8 cellular contexts compared by ENCODE assay signal in the genomic region with DNA sequence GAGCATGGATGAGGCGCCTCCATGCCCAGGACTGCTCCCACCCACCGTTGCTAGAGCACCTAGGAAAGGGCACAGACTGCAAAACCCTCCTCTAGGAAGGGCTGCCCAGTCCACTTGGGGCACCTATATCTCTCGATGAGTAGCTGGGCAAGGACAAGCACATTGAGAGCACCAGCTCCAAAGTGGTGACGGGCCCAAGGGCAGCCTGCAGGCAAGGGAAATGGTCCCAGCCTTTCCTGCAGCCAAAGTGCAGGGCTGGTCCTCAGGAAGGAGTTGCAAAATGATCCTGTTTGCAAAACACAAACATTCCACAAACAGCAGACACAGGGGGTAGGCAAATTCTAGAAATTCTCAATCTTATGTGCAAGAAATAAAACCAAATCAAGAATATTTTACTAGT. TPM values are rescaled to one million over a fixed set of nuclear protein-coding genes. Genes with fewer than 3 reads are reported as not detected.
DNase-seq lines count a peak whose midpoint lies in the region; ATAC-seq and TF ChIP-seq lines count a peak whose summit lies in the region.
"Not testable (repeated sequence)": the region's sequence is repeated elsewhere in the genome, so short reads cannot be mapped to it uniquely, and the experiment has no call there.

No MANE protein-coding gene starts in this region.

- peak overlapping the region; percentile 59 for H3K4me2 ChIP-seq in DOHH2 (ENCODE audit: low read length)
- peak overlapping the region; percentile 90 for H3K4me2 ChIP-seq in OCI-LY7 (ENCODE audit: low read length)

- ATAC-seq in Right ventricle myocardium inferior = peak; percentile 62
- ATAC-seq in sciatic nerve = not testable (repeated sequence)

- peaks cover 14% of the 10 kb centered on the region for H3F3A ChIP-seq in DOHH2 (ENCODE audit: control insufficient read depth, insufficient read depth)

- H3K9ac ChIP-seq in liver (ENCODE audit: low read depth in 1 of 2, low read length in 2 of 2) = not testable (repeated sequence)

- H3K4me1 Mint-ChIP-seq in brain = peaks cover 64% of the 10 kb centered on the region

- intact Hi-C loops in OCI-LY7 (cut with micrococcal nuclease; ENCODE audit: unreplicated experiment) (loop anchor here (5.0 kb wide), 1 partner anchor 70 kb away; no protein-coding TSS in a partner anchor), left ventricle myocardium inferior (cut with micrococcal nuclease) (loop anchor here (10.0 kb wide), 1 partner anchor 87 kb away; no protein-coding TSS in a partner anchor)
- intact Hi-C loops in Right ventricle myocardium inferior (cut with DNase I); sciatic nerve (cut with DNase I); thyroid gland (cut with DNase I): not testable (repeated sequence)

- H3K27ac ChIP-seq in DOHH2 (ENCODE audit: low read depth, low read length) (peak overlapping the region; percentile 18; the same call in 1 of the 2 replicates), OCI-LY7 (ENCODE audit: low read depth, low read length, poor library complexity, severe bottlenecking) (peak overlapping the region; percentile 96), left ventricle myocardium inferior (replicated peaks) (peak overlapping the region; percentile 76), thyroid gland (peak overlapping the region in 2 of 3 donors; percentile 47 to 94)
- H3K27ac ChIP-seq in liver (ENCODE audit: low read depth in 1 of 2, low read length in 2 of 2) = not testable (repeated sequence)

- BruUV-seq in OCI-LY7 (replicated peaks; lab: Mats Ljungman, UMichigan) = not testable (repeated sequence)

- not testable (repeated sequence) for H3K9me3 ChIP-seq in DOHH2 (ENCODE audit: control insufficient read depth, insufficient read depth, low read length); OCI-LY7 (ENCODE audit: low read length); left ventricle myocardium inferior (replicated peaks); liver (ENCODE audit: control insufficient read depth in 4 of 4, low read length in 3 of 4); thyroid gland

- H2AFZ ChIP-seq in OCI-LY7 (ENCODE audit: low read length) = not testable (repeated sequence)

- H3K27ac Mint-ChIP-seq in brain = peak overlapping the region in 3 of 5 experiments; percentile 11 to 15 (median 14)

- not testable (repeated sequence) for TF ChIP-seq CTCF in DOHH2 (IDR thresholded peaks at IDR 0.05; ENCODE audit: low read depth, low read length, poor library complexity, severe bottlenecking); OCI-LY7 (conservative IDR thresholded peaks at IDR 0.05; ENCODE audit: low read length); brain (conservative IDR thresholded peaks at IDR 0.05); left ventricle myocardium inferior (IDR thresholded peaks at IDR 0.05; ENCODE audit: borderline replicate concordance); liver (IDR thresholded peaks at IDR 0.05; ENCODE audit: low read depth, low read length, missing input control); thyroid gland (IDR thresholded peaks at IDR 0.05)

- peak; percentile 15 to 49 for TF ChIP-seq RAD21 in liver (IDR thresholded peaks at IDR 0.05)

- not testable (repeated sequence) for H3K36me3 Mint-ChIP-seq in brain

- H3K9me3 Mint-ChIP-seq in brain = not testable (repeated sequence)

- not testable (repeated sequence) for TF ChIP-seq POLR2A in thyroid gland (IDR thresholded peaks at IDR 0.05)

- 62% methylated on average over 4 of the region's 4 CpGs for WGBS in liver
- 77 to 79% methylated on average over 4 of the region's 4 CpGs for WGBS in thyroid gland, 2 donors

- not testable (repeated sequence) for H3K36me3 ChIP-seq in DOHH2 (ENCODE audit: control insufficient read depth, low read length); left ventricle myocardium inferior; liver (ENCODE audit: control insufficient read depth in 4 of 4, insufficient read depth in 3 of 4, low read depth in 1 of 4, low read length in 3 of 4); thyroid gland
- peaks cover 42% of the 10 kb centered on the region; the same call in 1 of the 2 replicates for H3K36me3 ChIP-seq in OCI-LY7 (ENCODE audit: insufficient read depth, low read length)

- H3K4me3 ChIP-seq in DOHH2 (ENCODE audit: low read length) (peak overlapping the region; percentile 38), OCI-LY7 (ENCODE audit: low read depth, low read length, poor library complexity, severe bottlenecking) (peak overlapping the region; percentile 54)
- not testable (repeated sequence) for H3K4me3 ChIP-seq in left ventricle myocardium inferior; liver (ENCODE audit: low read depth in 1 of 3, low read length in 3 of 3); thyroid gland (replicated peaks in 1 of 3)

- POLR2A ChIA-PET in OCI-LY7 (lab: Charles Lee) = interaction anchor here (0.7 kb wide), 1 partner anchor 263 kb away, joined by 3 read pairs; no protein-coding TSS in a partner anchor

- CTCF ChIA-PET in OCI-LY7 (lab: Charles Lee; ENCODE audit: unreplicated experiment) = not testable (repeated sequence)

- not testable (repeated sequence) for H3K27me3 Mint-ChIP-seq in brain

- H4K20me1 ChIP-seq in DOHH2 (ENCODE audit: control insufficient read depth, insufficient read depth, low read depth, low read length) (peaks cover 16% of the 10 kb centered on the region), OCI-LY7 (ENCODE audit: insufficient read depth, low read length) (peaks cover 46% of the 10 kb centered on the region)

- not testable (repeated sequence) for H3K4me3 Mint-ChIP-seq in brain

- H3K79me2 ChIP-seq in DOHH2 (ENCODE audit: control insufficient read depth, low read length) (peaks cover 91% of the 10 kb centered on the region), OCI-LY7 (ENCODE audit: insufficient read depth, low read depth, low read length) (peaks cover 96% of the 10 kb centered on the region)

- DNase-seq in OCI-LY7 (ENCODE audit: low spot score); Right ventricle myocardium inferior (ENCODE audit: missing footprints); thyroid gland: not testable (repeated sequence)
- DNase-seq in left ventricle myocardium inferior (peak; percentile 36), sciatic nerve (ENCODE audit: low spot score) (peak; percentile 26)

- not testable (repeated sequence) for H3K9me2 ChIP-seq in DOHH2 (replicated peaks; ENCODE audit: control insufficient read depth, low read length); OCI-LY7 (ENCODE audit: insufficient read depth, low read length)

- H3K4me1 ChIP-seq in DOHH2 (ENCODE audit: control insufficient read depth, low read length) (peaks cover 91% of the 10 kb centered on the region), OCI-LY7 (ENCODE audit: insufficient read depth, low read length, poor library complexity, severe bottlenecking) (peaks cover 97% of the 10 kb centered on the region), left ventricle myocardium inferior (peaks cover 84% of the 10 kb centered on the region), liver (ENCODE audit: control insufficient read depth in 4 of 4, insufficient read depth in 4 of 4, low read length in 3 of 4) (peaks cover 8 to 24% (median 15%) of the 10 kb centered on the region in 4 donors), thyroid gland (peaks cover 34 to 55% of the 10 kb centered on the region in 2 donors)

- H3K27me3 ChIP-seq in DOHH2 (ENCODE audit: control insufficient read depth, low read length); left ventricle myocardium inferior (ENCODE audit: low read depth); liver (ENCODE audit: control insufficient read depth in 4 of 4, insufficient read depth in 4 of 4, low read length in 3 of 4); thyroid gland: not testable (repeated sequence)

TF ChIP-seq in liver, 16 proteins besides CTCF, POLR2A, EP300 and RAD21:
- TF ChIP-seq, protein P1, sequence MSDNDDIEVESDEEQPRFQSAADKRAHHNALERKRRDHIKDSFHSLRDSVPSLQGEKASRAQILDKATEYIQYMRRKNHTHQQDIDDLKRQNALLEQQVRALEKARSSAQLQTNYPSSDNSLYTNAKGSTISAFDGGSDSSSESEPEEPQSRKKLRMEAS (IDR thresholded peaks at IDR 0.05) = peak; percentile 54
- TF ChIP-seq HNF4A (conservative IDR thresholded peaks at IDR 0.05) (peak in 1 of 2 donors; percentile 42), RXRA (IDR thresholded peaks at IDR 0.05) (peak in 1 of 2 donors; percentile 20), SP1 (IDR thresholded peaks at IDR 0.05) (peak; percentile 13)
TF ChIP-seq in liver: peak in this region for 4; not testable (repeated sequence) for 12.

RNA-seq across cellular contexts. Expression of a gene that starts 32.4 kb away (rescaled TPM):
- 80.9 and 93.2 TPM in 2 replicates for total RNA-seq in OCI-LY7 (2014; rRNA removed; shearing (Covaris generic))
- total RNA-seq in OCI-LY7 (2022) (175 and 210 TPM in 2 replicates), Right ventricle myocardium inferior (85.7 TPM), left ventricle myocardium inferior (92.5 TPM), liver (10 to 100 TPM; 30.3 to 38.4 TPM), sciatic nerve (131 TPM), thyroid gland (10 to 100 TPM; 31.8 to 53.8 (median 43.6) TPM)
- polyA plus RNA-seq in brain (ENCODE audit: insufficient read depth, low read depth, low replicate concordance) (30.9 TPM), liver (10 to 100 TPM in 1 of 2 donors, 1 to 10 TPM in 1; 6.4 to 16.5 TPM)
